ENCODE assay signal across 8 cellular contexts in the genomic region with DNA sequence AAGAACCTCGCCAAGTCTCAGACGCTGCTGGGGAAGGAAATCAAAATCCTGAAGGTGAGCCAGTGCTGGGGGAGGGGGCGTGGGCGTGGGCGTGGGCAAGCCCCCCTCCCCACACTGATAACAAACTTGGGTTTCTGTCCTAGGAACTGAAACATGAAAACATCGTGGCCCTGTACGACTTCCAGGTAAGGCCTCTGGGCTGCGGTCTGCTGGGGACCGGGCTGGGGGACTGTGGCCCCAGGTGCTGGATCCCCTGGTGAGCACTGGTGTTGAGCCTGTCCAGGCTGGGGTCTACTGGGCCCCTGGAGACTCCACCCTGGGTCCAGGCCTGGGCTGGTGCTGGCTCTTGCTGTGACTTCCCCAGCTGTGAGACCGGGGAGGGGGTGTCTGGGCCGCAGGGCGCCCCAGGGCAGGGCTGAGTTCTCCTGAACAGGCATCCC. TPM values are rescaled to one million over a fixed set of nuclear protein-coding genes. Genes with fewer than 3 reads are reported as not detected.
DNase-seq lines count a peak whose midpoint lies in the region; ATAC-seq and TF ChIP-seq lines count a peak whose summit lies in the region.

No MANE protein-coding gene starts in this region.

- H3K36me3 Mint-ChIP-seq in CD14-positive monocyte (peaks cover 19 to 24% of the 10 kb centered on the region in 2 donors), T-cell (no peaks in the 10 kb centered on the region)

- no peaks in the 10 kb centered on the region for H3K27me3 ChIP-seq in H7 (ENCODE audit: control insufficient read depth, insufficient read depth, low read length)
- no peaks in the 10 kb centered on the region for H3K27me3 ChIP-seq in esophagus (ENCODE audit: control insufficient read depth in 1 of 2, insufficient read depth in 2 of 2, low read length in 2 of 2)

- H3K27ac Mint-ChIP-seq in CD14-positive monocyte: peak overlapping the region; percentile 87 to 95 (median 91)
- H3K27ac Mint-ChIP-seq in T-cell: peak overlapping the region; percentile 77 to 82

- CTCF ChIA-PET in T-cell (lab: Charles Lee): no interaction called here

- H3K27ac ChIP-seq in esophagus (ENCODE audit: low read depth in 2 of 2, low read length in 1 of 2): peak overlapping the region; percentile 98 to 99

- ATAC-seq in T-cell (replicated peaks in 1 of 4): peak; percentile 15 to 32 (median 23)
- no peak for ATAC-seq in HG03565 (IDR thresholded peaks at IDR 0.05; ENCODE audit: unreplicated experiment)

- no peaks in the 10 kb centered on the region for H3K9me3 ChIP-seq in esophagus (ENCODE audit: control insufficient read depth in 2 of 2, insufficient read depth in 1 of 2, low read depth in 1 of 2, low read length in 1 of 2)

- H3K4me1 ChIP-seq in esophagus (ENCODE audit: control insufficient read depth in 2 of 2, insufficient read depth in 2 of 2, low read length in 1 of 2): peaks cover 4 to 12% of the 10 kb centered on the region in 2 donors

- POLR2A ChIA-PET in T-cell (lab: Charles Lee): no interaction called here

- H3K9me3 Mint-ChIP-seq in CD14-positive monocyte (peaks cover 0 to 2% (median 0%) of the 10 kb centered on the region in 7 donors), T-cell (no peaks in the 10 kb centered on the region)

- peaks cover 4% of the 10 kb centered on the region for H3K36me3 ChIP-seq in H7 (replicated peaks; ENCODE audit: control insufficient read depth, insufficient read depth, low read length)
- H3K36me3 ChIP-seq in esophagus (ENCODE audit: control insufficient read depth in 2 of 2, insufficient read depth in 2 of 2, low read length in 1 of 2): peaks cover 0 to 7% of the 10 kb centered on the region in 2 donors

- DNase-seq in CD14-positive monocyte (ENCODE audit: low spot score) (no peak), H7 (no peak), T-cell (peak in 6 of 34 experiments; percentile 11 to 53 (median 16)), retina (peak; percentile 36), NCI-H1436 treated with DMSO at 0.1 percent for 48 hours (lab: John Stamatoyannopoulos, UW) (no peak), NCI-H2227 treated with DMSO at 0.1 percent for 48 hours (lab: John Stamatoyannopoulos, UW) (no peak)

- no peak for TF ChIP-seq CTCF in CD14-positive monocyte (IDR thresholded peaks at IDR 0.05)

- H3K27me3 Mint-ChIP-seq in CD14-positive monocyte (ENCODE audit: low read depth in 3 of 3): no peaks in the 10 kb centered on the region
- H3K27me3 Mint-ChIP-seq in T-cell: no peaks in the 10 kb centered on the region

- peak overlapping the region; percentile 59 for H3K4me3 ChIP-seq in H7 (ENCODE audit: insufficient read depth, low read depth, low read length)
- H3K4me3 ChIP-seq in esophagus (ENCODE audit: low read depth in 1 of 2, low read length in 2 of 2): peak overlapping the region; percentile 57 to 69

- intact Hi-C loops in CD14-positive monocyte (cut with micrococcal nuclease): loop anchor here (1.0 to 5.0 kb wide), 3 partner anchors 33 to 54 kb away; partner anchors contain the start of genes PUS1 (in 2 of the 2) and EP400 (in 1 of the 2)

- 1 to 4% methylated on average over 12 of the region's 12 CpGs for WGBS in esophagus, 2 donors

- H3K4me3 Mint-ChIP-seq in CD14-positive monocyte (peak overlapping the region; percentile 87 to 93), T-cell (peak overlapping the region; percentile 81 to 88 (median 87))

- peaks cover 21% of the 10 kb centered on the region for H3K4me1 Mint-ChIP-seq in CD14-positive monocyte
- H3K4me1 Mint-ChIP-seq in T-cell: peaks cover 21 to 26% (median 26%) of the 10 kb centered on the region in 3 donors

RNA-seq across cellular contexts. Expression of gene ULK1, which starts 1.2 kb away (rescaled TPM):
- polyA plus RNA-seq in CD14-positive monocyte: 1 to 10 TPM; 1.0 to 1.3 TPM
- total RNA-seq in H7 (2014; rRNA removed; shearing (Covaris generic)): 15.7 and 18.8 TPM in 2 replicates
- total RNA-seq in T-cell: 10 to 100 TPM; 53.3 to 89.6 (median 57.8) TPM
- polyA plus RNA-seq in esophagus: 10 to 100 TPM; 11.5 to 31.6 TPM

RNA-seq across cellular contexts. Expression of gene PUS1, which starts 33.4 kb away (rescaled TPM):
- polyA plus RNA-seq in CD14-positive monocyte (1 to 10 TPM; 5.1 to 6.9 TPM), esophagus (10 to 100 TPM; 27.5 to 28.7 TPM)
- total RNA-seq in H7 (2014; rRNA removed; shearing (Covaris generic)): 31.1 and 36.7 TPM in 2 replicates
- total RNA-seq in T-cell: 10 to 100 TPM; 27.8 to 71.4 (median 66.5) TPM

RNA-seq across cellular contexts. Expression of gene EP400, which starts 54.1 kb away (rescaled TPM):
- polyA plus RNA-seq in CD14-positive monocyte (under 1 TPM; 0.65 to 0.81 TPM), esophagus (10 to 100 TPM in 1 of 2 donors, 1 to 10 TPM in 1; 8.9 to 17.1 TPM)
- 7.4 and 9.9 TPM in 2 replicates for total RNA-seq in H7 (2014; rRNA removed; shearing (Covaris generic))
- total RNA-seq in T-cell: 10 to 100 TPM; 75.7 to 84.3 (median 79.2) TPM
